Comparison of ENCODE assay signal across 1 cellular context in the genomic region with DNA sequence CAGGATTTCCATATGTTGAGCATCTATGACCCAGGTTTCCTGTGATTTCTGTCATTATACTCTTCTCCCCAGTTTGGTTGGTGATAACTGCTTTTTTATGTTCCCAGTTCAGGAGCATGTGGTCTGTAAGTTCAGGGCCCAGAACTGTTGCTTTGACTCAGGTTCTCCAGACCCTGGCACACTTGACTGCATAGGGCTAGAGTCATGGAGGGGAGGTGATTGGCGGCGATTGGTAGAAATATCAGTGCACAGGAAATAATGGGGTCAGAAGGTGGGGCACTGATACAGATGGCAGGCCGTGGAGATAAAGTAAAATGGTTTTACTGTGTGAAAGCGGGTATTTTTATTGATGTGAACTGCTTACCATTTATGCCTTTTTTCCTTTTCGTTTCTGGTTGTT.
TF ChIP-seq lines count a peak whose summit lies in the region.

No MANE protein-coding gene starts in this region.

TF ChIP-seq in GM23338, 12 proteins besides CTCF, POLR2A, EP300 and RAD21 (continued from another document):
- TF ChIP-seq, protein P1, sequence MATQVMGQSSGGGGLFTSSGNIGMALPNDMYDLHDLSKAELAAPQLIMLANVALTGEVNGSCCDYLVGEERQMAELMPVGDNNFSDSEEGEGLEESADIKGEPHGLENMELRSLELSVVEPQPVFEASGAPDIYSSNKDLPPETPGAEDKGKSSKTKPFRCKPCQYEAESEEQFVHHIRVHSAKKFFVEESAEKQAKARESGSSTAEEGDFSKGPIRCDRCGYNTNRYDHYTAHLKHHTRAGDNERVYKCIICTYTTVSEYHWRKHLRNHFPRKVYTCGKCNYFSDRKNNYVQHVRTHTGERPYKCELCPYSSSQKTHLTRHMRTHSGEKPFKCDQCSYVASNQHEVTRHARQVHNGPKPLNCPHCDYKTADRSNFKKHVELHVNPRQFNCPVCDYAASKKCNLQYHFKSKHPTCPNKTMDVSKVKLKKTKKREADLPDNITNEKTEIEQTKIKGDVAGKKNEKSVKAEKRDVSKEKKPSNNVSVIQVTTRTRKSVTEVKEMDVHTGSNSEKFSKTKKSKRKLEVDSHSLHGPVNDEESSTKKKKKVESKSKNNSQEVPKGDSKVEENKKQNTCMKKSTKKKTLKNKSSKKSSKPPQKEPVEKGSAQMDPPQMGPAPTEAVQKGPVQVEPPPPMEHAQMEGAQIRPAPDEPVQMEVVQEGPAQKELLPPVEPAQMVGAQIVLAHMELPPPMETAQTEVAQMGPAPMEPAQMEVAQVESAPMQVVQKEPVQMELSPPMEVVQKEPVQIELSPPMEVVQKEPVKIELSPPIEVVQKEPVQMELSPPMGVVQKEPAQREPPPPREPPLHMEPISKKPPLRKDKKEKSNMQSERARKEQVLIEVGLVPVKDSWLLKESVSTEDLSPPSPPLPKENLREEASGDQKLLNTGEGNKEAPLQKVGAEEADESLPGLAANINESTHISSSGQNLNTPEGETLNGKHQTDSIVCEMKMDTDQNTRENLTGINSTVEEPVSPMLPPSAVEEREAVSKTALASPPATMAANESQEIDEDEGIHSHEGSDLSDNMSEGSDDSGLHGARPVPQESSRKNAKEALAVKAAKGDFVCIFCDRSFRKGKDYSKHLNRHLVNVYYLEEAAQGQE (IDR thresholded peaks at IDR 0.05; ENCODE audit: unreplicated experiment) = no peak
- TF ChIP-seq STAT1 (IDR thresholded peaks at IDR 0.05; ENCODE audit: unreplicated experiment) (no peak), POLR2AphosphoS5 (IDR thresholded peaks at IDR 0.05; ENCODE audit: low read depth) (no peak), EZH2 (IDR thresholded peaks at IDR 0.05; ENCODE audit: low read depth, unreplicated experiment) (no peak), EZH2phosphoT487 (IDR thresholded peaks at IDR 0.05; ENCODE audit: unreplicated experiment) (no peak), ZNF114 (CRISPR knock-in tag; IDR thresholded peaks at IDR 0.05) (no peak), CREB1 (CRISPR knock-in tag; IDR thresholded peaks at IDR 0.05; ENCODE audit: low read depth) (no peak)
- TF ChIP-seq, protein P2, sequence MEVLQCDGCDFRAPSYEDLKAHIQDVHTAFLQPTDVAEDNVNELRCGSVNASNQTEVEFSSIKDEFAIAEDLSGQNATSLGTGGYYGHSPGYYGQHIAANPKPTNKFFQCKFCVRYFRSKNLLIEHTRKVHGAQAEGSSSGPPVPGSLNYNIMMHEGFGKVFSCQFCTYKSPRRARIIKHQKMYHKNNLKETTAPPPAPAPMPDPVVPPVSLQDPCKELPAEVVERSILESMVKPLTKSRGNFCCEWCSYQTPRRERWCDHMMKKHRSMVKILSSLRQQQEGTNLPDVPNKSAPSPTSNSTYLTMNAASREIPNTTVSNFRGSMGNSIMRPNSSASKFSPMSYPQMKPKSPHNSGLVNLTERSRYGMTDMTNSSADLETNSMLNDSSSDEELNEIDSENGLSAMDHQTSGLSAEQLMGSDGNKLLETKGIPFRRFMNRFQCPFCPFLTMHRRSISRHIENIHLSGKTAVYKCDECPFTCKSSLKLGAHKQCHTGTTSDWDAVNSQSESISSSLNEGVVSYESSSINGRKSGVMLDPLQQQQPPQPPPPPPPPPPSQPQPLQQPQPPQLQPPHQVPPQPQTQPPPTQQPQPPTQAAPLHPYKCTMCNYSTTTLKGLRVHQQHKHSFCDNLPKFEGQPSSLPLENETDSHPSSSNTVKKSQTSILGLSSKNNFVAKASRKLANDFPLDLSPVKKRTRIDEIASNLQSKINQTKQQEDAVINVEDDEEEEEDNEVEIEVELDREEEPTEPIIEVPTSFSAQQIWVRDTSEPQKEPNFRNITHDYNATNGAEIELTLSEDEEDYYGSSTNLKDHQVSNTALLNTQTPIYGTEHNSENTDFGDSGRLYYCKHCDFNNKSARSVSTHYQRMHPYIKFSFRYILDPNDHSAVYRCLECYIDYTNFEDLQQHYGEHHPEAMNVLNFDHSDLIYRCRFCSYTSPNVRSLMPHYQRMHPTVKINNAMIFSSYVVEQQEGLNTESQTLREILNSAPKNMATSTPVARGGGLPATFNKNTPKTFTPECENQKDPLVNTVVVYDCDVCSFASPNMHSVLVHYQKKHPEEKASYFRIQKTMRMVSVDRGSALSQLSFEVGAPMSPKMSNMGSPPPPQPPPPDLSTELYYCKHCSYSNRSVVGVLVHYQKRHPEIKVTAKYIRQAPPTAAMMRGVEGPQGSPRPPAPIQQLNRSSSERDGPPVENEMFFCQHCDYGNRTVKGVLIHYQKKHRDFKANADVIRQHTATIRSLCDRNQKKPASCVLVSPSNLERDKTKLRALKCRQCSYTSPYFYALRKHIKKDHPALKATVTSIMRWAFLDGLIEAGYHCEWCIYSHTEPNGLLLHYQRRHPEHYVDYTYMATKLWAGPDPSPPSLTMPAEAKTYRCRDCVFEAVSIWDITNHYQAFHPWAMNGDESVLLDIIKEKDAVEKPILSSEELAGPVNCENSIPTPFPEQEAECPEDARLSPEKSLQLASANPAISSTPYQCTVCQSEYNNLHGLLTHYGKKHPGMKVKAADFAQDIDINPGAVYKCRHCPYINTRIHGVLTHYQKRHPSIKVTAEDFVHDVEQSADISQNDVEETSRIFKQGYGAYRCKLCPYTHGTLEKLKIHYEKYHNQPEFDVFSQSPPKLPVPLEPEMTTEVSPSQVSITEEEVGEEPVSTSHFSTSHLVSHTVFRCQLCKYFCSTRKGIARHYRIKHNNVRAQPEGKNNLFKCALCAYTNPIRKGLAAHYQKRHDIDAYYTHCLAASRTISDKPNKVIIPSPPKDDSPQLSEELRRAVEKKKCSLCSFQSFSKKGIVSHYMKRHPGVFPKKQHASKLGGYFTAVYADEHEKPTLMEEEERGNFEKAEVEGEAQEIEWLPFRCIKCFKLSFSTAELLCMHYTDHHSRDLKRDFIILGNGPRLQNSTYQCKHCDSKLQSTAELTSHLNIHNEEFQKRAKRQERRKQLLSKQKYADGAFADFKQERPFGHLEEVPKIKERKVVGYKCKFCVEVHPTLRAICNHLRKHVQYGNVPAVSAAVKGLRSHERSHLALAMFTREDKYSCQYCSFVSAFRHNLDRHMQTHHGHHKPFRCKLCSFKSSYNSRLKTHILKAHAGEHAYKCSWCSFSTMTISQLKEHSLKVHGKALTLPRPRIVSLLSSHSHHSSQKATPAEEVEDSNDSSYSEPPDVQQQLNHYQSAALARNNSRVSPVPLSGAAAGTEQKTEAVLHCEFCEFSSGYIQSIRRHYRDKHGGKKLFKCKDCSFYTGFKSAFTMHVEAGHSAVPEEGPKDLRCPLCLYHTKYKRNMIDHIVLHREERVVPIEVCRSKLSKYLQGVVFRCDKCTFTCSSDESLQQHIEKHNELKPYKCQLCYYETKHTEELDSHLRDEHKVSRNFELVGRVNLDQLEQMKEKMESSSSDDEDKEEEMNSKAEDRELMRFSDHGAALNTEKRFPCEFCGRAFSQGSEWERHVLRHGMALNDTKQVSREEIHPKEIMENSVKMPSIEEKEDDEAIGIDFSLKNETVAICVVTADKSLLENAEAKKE (CRISPR knock-in tag; IDR thresholded peaks at IDR 0.05) = no peak
